ENCODE assay signal across 6 cellular contexts in genomic region chrX:27960410-27960809, GRCh38. TPM values are rescaled to one million over a fixed set of nuclear protein-coding genes. Genes with fewer than 3 reads are reported as not detected.
"Had no signal": no experiment of that assay in that cellular context is flagged by ENCODE, and none has a peak within 500 bp of the region (broad histone marks: within the 10 kb centered on the region; RNA-seq: fewer than 3 reads in every experiment).

No MANE protein-coding gene starts in this region.

RNA-seq across cellular contexts. Expression of gene DCAF8L1, which starts 20.8 kb away (rescaled TPM):
- total RNA-seq: GM23338, H1, H9, HepG2, HFFc6, HT1080 had no signal
